Comparison of ENCODE assay signal across 19 cellular contexts in the genomic region with DNA sequence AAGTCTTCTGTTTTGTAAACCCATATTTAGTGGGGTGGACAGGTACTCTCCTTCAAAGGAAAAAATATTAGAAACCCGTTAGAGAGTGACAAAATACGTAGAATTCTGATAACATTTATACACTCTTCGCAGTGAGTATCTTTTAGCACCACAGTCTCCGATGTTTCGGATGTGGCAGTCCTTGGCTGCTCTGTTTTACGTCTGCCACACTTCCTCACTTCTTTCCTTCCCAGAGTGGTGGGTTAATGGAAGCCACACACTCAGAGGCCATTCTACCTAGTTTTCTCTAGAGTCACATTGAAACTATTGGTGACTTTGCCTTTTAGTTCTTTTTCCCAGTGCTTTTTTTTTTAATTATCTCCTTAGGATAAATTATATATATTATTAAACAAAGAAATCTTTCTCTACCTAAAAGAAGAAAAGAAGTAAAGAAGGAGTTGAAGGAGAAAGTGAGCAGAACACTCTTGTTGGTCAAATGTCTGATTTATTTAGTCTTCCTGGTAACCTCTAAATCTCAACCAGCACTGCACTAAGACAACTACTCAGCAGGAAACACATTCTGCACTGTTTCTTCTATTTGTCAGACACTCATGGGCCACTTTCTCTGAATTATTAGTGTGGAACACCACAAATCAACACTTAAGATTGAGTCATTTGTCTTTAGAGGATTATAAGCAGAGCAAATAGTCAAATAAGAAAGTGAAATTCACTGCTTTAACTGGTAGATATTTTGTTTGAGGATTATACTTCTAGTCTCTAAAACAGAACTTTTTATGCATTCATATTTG.
A peak's percentile ranks its signal among the peaks of the same experiment; 100 is the strongest.
DNase-seq lines count a peak whose midpoint lies in the region; ATAC-seq, FAIRE-seq and TF ChIP-seq lines count a peak whose summit lies in the region.
"Had no signal": no experiment of that assay in that cellular context is flagged by ENCODE, and none has a peak within 500 bp of the region (broad histone marks: within the 10 kb centered on the region; RNA-seq: fewer than 3 reads in every experiment).

No MANE protein-coding gene starts in this region.

- WGBS in lung, 2 donors: 85 to 93% methylated on average over 6 of the region's 6 CpGs

- ATAC-seq in lung (ENCODE audit: insufficient read depth, low FRiP score) (peak; percentile 79), GM21717 (IDR thresholded peaks at IDR 0.05; ENCODE audit: unreplicated experiment) (no peak), HG02642 (IDR thresholded peaks at IDR 0.05; ENCODE audit: poor library complexity, unreplicated experiment) (no peak)
- ATAC-seq: A549, HepG2 had no signal

- no peak for TF ChIP-seq CTCF in lung (IDR thresholded peaks at IDR 0.05; ENCODE audit: control extremely low read depth, extremely low read depth)

- H3K27me3 ChIP-seq in ACC112 (ENCODE audit: insufficient read depth, low read length) (no peaks in the 10 kb centered on the region), lung (ENCODE audit: control insufficient read depth, insufficient read depth) (no peaks in the 10 kb centered on the region)
- H3K27me3 ChIP-seq: BLaER1 had no signal

- no peaks in the 10 kb centered on the region for H3K9me3 ChIP-seq in lung (ENCODE audit: control insufficient read depth in 2 of 2, insufficient read depth in 1 of 2, low read length in 1 of 2)
- H3K9me3 ChIP-seq: A549, BLaER1, Caco-2, HAP-1 had no signal

- H2AFZ ChIP-seq in ACC112 (ENCODE audit: low read length, unreplicated experiment): peak overlapping the region; percentile 12

- peak; percentile 4 for DNase-seq in NCI-H69 (lab: John Stamatoyannopoulos, UW)
- peak; percentile 54 for DNase-seq in glomerular visceral epithelial cell (ENCODE audit: extremely low spot score)
- no peak for DNase-seq in lung (ENCODE audit: low spot score)
- DNase-seq in epidermal melanocyte (ENCODE audit: insufficient read length, low spot score): no peak
- no peak for DNase-seq in RCC 7860 (ENCODE audit: low spot score)
- DNase-seq: AML-193; Caco-2; CD8-positive, alpha-beta memory T cell had no signal

- H3K4me3 ChIP-seq in ACC112 (ENCODE audit: low read depth, low read length) (no peak overlapping the region), lung (no peak overlapping the region)
- H3K4me3 ChIP-seq: A549, BLaER1, HAP-1 had no signal

- H3K27ac ChIP-seq in ACC112 (ENCODE audit: low read depth, low read length) (no peak overlapping the region), lung (ENCODE audit: low read depth in 1 of 2, low read length in 1 of 2) (no peak overlapping the region)
- H3K27ac ChIP-seq: A549, BLaER1 had no signal

- FAIRE-seq in RCC 7860 (lab: Jason Lieb, UNC): no peak
- FAIRE-seq: A549, GM12891, GM19239, H1, HepG2, HTR-8/SVneo had no signal

- no peaks in the 10 kb centered on the region for H3K79me2 ChIP-seq in ACC112 (ENCODE audit: control insufficient read depth, insufficient read depth, low read length, unreplicated experiment)

- H3K4me1 ChIP-seq in ACC112 (ENCODE audit: control insufficient read depth, insufficient read depth, low read length, unreplicated experiment): no peaks in the 10 kb centered on the region
- H3K4me1 ChIP-seq in lung (ENCODE audit: control insufficient read depth in 2 of 2, insufficient read depth in 2 of 2, low read length in 2 of 2): no peaks in the 10 kb centered on the region
- H3K4me1 ChIP-seq: A549, BLaER1, Caco-2, HAP-1 had no signal

- H3K36me3 ChIP-seq in ACC112 (ENCODE audit: insufficient read depth, low read length): no peaks in the 10 kb centered on the region
- H3K36me3 ChIP-seq in lung (ENCODE audit: control insufficient read depth in 2 of 2, insufficient read depth in 2 of 2, low read length in 2 of 2): no peaks in the 10 kb centered on the region
- H3K36me3 ChIP-seq: BLaER1, HAP-1 had no signal

Comparison
In these comparisons a context has a peak if more than half of its experiments do, and no peak if none do; other contexts are left out.
1. DNase-seq: peak in NCI-H69 (single experiment) and glomerular visceral epithelial cell (single experiment); none in lung (single experiment), epidermal melanocyte (single experiment) and RCC 7860 (single experiment).